Comparison of ENCODE assay signal across 27 cellular contexts in the genomic region with DNA sequence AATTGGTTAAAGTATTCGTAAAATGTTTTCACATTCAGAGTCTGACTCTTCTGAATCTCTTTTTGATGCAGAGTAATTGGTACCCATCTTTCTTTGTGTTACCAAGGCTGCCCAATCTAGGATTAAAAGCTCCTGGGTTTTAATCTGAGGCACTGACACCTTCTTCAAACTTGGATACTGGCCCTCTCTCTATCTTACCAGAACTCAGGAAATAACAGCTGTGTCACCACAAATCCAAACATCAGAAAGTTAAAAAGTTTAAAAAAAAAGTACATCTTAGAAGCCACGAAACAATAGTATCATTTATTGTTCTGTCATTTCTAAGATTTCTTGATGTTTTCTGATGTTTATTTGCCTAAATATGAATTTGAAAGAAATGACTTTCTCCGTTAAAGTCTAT.
A peak's percentile ranks its signal among the peaks of the same experiment; 100 is the strongest.
DNase-seq lines count a peak whose midpoint lies in the region; ATAC-seq, FAIRE-seq and TF ChIP-seq lines count a peak whose summit lies in the region.
"Had no signal": no experiment of that assay in that cellular context is flagged by ENCODE, and none has a peak within 500 bp of the region (broad histone marks: within the 10 kb centered on the region; RNA-seq: fewer than 3 reads in every experiment).

No MANE protein-coding gene starts in this region.

- H3K4me1 ChIP-seq in small intestine (ENCODE audit: control insufficient read depth in 2 of 2, insufficient read depth in 1 of 2, low read depth in 1 of 2, low read length in 1 of 2) (no peaks in the 10 kb centered on the region), heart right ventricle (peaks cover 0 to 14% (median 0%) of the 10 kb centered on the region in 9 donors)
- H3K4me1 ChIP-seq: BE2C, Caco-2 had no signal

- peak overlapping the region; percentile 52 for H3K4me3 Mint-ChIP-seq in activated naive CD8-positive, alpha-beta T cell
- H3K4me3 Mint-ChIP-seq in activated naive CD8-positive, alpha-beta T cell treated with anti-CD3 and anti-CD28 coated beads, Interleukin-2, amount 50 U/mL, for 24 hours = no peak overlapping the region
- no peak overlapping the region for H3K4me3 Mint-ChIP-seq in activated naive CD8-positive, alpha-beta T cell treated with anti-CD3 and anti-CD28 coated beads for 36 hours
- H3K4me3 Mint-ChIP-seq: CD4-positive, CD25-positive, alpha-beta regulatory T cell had no signal

- H3K36me3 ChIP-seq in small intestine (ENCODE audit: control insufficient read depth in 2 of 2, insufficient read depth in 2 of 2, low read length in 2 of 2) (no peaks in the 10 kb centered on the region), heart right ventricle (no peaks in the 10 kb centered on the region)
- H3K36me3 ChIP-seq: BE2C, MG63 had no signal

- 77 to 83% (median 80%) methylated on average over 3 of the region's 3 CpGs for WGBS in small intestine, 3 donors
- WGBS in heart right ventricle, 2 donors = 77 to 79% methylated on average over 3 of the region's 3 CpGs

- FAIRE-seq in small intestine (lab: Jason Lieb, UNC) (peak; percentile 5), GM12892 (lab: Jason Lieb, UNC) (no peak)
- FAIRE-seq: GM12891, GM18507, H1 had no signal

- H3K27ac Mint-ChIP-seq in activated naive CD8-positive, alpha-beta T cell = peak overlapping the region; percentile 55
- H3K27ac Mint-ChIP-seq in activated naive CD8-positive, alpha-beta T cell treated with anti-CD3 and anti-CD28 coated beads, Interleukin-2, amount 50 U/mL, for 24 hours = no peak overlapping the region
- H3K27ac Mint-ChIP-seq in activated naive CD8-positive, alpha-beta T cell treated with anti-CD3 and anti-CD28 coated beads for 36 hours = peak overlapping the region; percentile 48
- H3K27ac Mint-ChIP-seq: CD4-positive, CD25-positive, alpha-beta regulatory T cell had no signal

- no peak for TF ChIP-seq POLR2A in GM12892 (IDR thresholded peaks at IDR 0.05; ENCODE audit: low read depth, low read length)

- H3K27me3 ChIP-seq in small intestine (ENCODE audit: control insufficient read depth in 2 of 2, insufficient read depth in 2 of 2, low read length in 2 of 2) (no peaks in the 10 kb centered on the region), heart right ventricle (no peaks in the 10 kb centered on the region)
- H3K27me3 ChIP-seq: BE2C, MG63 had no signal

- no peaks in the 10 kb centered on the region for H3K9me3 Mint-ChIP-seq in activated naive CD8-positive, alpha-beta T cell (ENCODE audit: low read depth)
- peaks cover 6% of the 10 kb centered on the region for H3K9me3 Mint-ChIP-seq in activated naive CD8-positive, alpha-beta T cell treated with anti-CD3 and anti-CD28 coated beads, Interleukin-2, amount 50 U/mL, for 24 hours
- peaks cover 5% of the 10 kb centered on the region for H3K9me3 Mint-ChIP-seq in activated naive CD8-positive, alpha-beta T cell treated with anti-CD3 and anti-CD28 coated beads for 36 hours

- H3K9me3 ChIP-seq in small intestine (ENCODE audit: control insufficient read depth, low read depth) = no peaks in the 10 kb centered on the region
- H3K9me3 ChIP-seq in heart right ventricle = peaks cover 0 to 2% (median 0%) of the 10 kb centered on the region in 11 donors
- H3K9me3 ChIP-seq: BE2C, Caco-2, MG63 had no signal

- H3K36me3 Mint-ChIP-seq in activated naive CD8-positive, alpha-beta T cell = peaks cover 5% of the 10 kb centered on the region
- peaks cover 2% of the 10 kb centered on the region for H3K36me3 Mint-ChIP-seq in activated naive CD8-positive, alpha-beta T cell treated with anti-CD3 and anti-CD28 coated beads, Interleukin-2, amount 50 U/mL, for 24 hours (ENCODE audit: low read depth)
- peaks cover 2% of the 10 kb centered on the region for H3K36me3 Mint-ChIP-seq in activated naive CD8-positive, alpha-beta T cell treated with anti-CD3 and anti-CD28 coated beads for 36 hours
- H3K36me3 Mint-ChIP-seq: CD4-positive, CD25-positive, alpha-beta regulatory T cell had no signal

- H3K4me1 Mint-ChIP-seq in activated naive CD8-positive, alpha-beta T cell (ENCODE audit: low read depth) = peaks cover 44% of the 10 kb centered on the region
- peaks cover 37% of the 10 kb centered on the region for H3K4me1 Mint-ChIP-seq in activated naive CD8-positive, alpha-beta T cell treated with anti-CD3 and anti-CD28 coated beads, Interleukin-2, amount 50 U/mL, for 24 hours
- H3K4me1 Mint-ChIP-seq in activated naive CD8-positive, alpha-beta T cell treated with anti-CD3 and anti-CD28 coated beads for 36 hours = peaks cover 35% of the 10 kb centered on the region

- intact Hi-C loops in heart right ventricle (cut with DNase I) = no loop called here

- H3K27ac ChIP-seq in small intestine (ENCODE audit: low read depth in 1 of 2, low read length in 1 of 2) (no peak overlapping the region), heart right ventricle (no peak overlapping the region)
- H3K27ac ChIP-seq: PC-9, RWPE1 had no signal

- no peaks in the 10 kb centered on the region for H3K27me3 Mint-ChIP-seq in activated naive CD8-positive, alpha-beta T cell
- H3K27me3 Mint-ChIP-seq in activated naive CD8-positive, alpha-beta T cell treated with anti-CD3 and anti-CD28 coated beads, Interleukin-2, amount 50 U/mL, for 24 hours = no peaks in the 10 kb centered on the region
- H3K27me3 Mint-ChIP-seq in activated naive CD8-positive, alpha-beta T cell treated with anti-CD3 and anti-CD28 coated beads for 36 hours = no peaks in the 10 kb centered on the region
- H3K27me3 Mint-ChIP-seq: CD4-positive, CD25-positive, alpha-beta regulatory T cell had no signal

- no peak for DNase-seq in activated naive CD8-positive, alpha-beta T cell treated with anti-CD3 and anti-CD28 coated beads, Interleukin-2, amount 50 U/mL, for 24 hours
- DNase-seq in activated naive CD8-positive, alpha-beta T cell treated with anti-CD3 and anti-CD28 coated beads for 36 hours = no peak
- DNase-seq in fibroblast of the aortic adventitia (ENCODE audit: low read depth) (peak; percentile 37), small intestine (no peak), GM12892 (ENCODE audit: insufficient read length) (no peak), DMS 273 (lab: John Stamatoyannopoulos, UW; ENCODE audit: unreplicated experiment) (no peak), heart right ventricle (no peak)
- DNase-seq: 8988T; BE2C; Caco-2; CD4-positive, CD25-positive, alpha-beta regulatory T cell; DMS153; EL; KG1; MG63; NCI-H1048; NCI-H1436; NCI-H1930; NCI-H226; NCI-H524 treated with DMSO at 0.1 percent for 48 hours; PC-9; SIG-M5 had no signal

- H3K4me3 ChIP-seq in fibroblast of the aortic adventitia (ENCODE audit: low read depth, low read length) (no peak overlapping the region), small intestine (ENCODE audit: low read depth in 1 of 2, low read length in 2 of 2) (no peak overlapping the region), heart right ventricle (no peak overlapping the region)
- H3K4me3 ChIP-seq: MG63, PC-9 had no signal

- TF ChIP-seq CTCF in fibroblast of the aortic adventitia (IDR thresholded peaks at IDR 0.05; ENCODE audit: insufficient read depth, low read length) (no peak), heart right ventricle (IDR thresholded peaks at IDR 0.05) (no peak)

- no peak for ATAC-seq in activated naive CD8-positive, alpha-beta T cell treated with anti-CD3 and anti-CD28 coated beads, Interleukin-2, amount 50 U/mL, for 24 hours
- no peak for ATAC-seq in heart right ventricle
